25 cellular contexts compared by ENCODE assay signal in genomic region chr17:52648995-52649394, GRCh38.
DNase-seq lines count a peak whose midpoint lies in the region; FAIRE-seq lines count a peak whose summit lies in the region.
"Had no signal": no experiment of that assay in that cellular context is flagged by ENCODE, and none has a peak within 500 bp of the region (broad histone marks: within the 10 kb centered on the region; RNA-seq: fewer than 3 reads in every experiment).

No MANE protein-coding gene starts in this region.

- FAIRE-seq in RCC 7860 (lab: Jason Lieb, UNC), result no peak
- FAIRE-seq: GM12878 had no signal

- DNase-seq in DMS53 (lab: John Stamatoyannopoulos, UW) (peak; percentile 97), M059J (ENCODE audit: low read depth) (peak; percentile 25), SHP77 treated with DMSO at 0.1 percent for 48 hours (lab: John Stamatoyannopoulos, UW) (peak; percentile 80), left kidney (ENCODE audit: low read depth, low spot score) (peak; percentile 81), hypothalamus (lab: John Stamatoyannopoulos, UW) (no peak), RCC 7860 (ENCODE audit: low spot score) (no peak), NK-92 (lab: John Stamatoyannopoulos, UW; ENCODE audit: unreplicated experiment) (no peak)
- DNase-seq: activated CD4-positive, alpha-beta T cell treated with anti-CD3 and anti-CD28 coated beads, Interleukin-2, amount 10 ng/mL, durations not matched to agents 7 days and 5 days; activated gamma-delta T cell treated with Interleukin-2 at 50 U/mL for 16 hours; activated T-cell treated with anti-CD3 and anti-CD28 coated beads, Interleukin-2, amount 50 U/mL, for 24 hours; C1 segment of cervical spinal cord; Calu3; central memory CD4-positive, alpha-beta T cell; dermis blood vessel endothelial cell; EL; HFFc6; MG63; naive B cell; NCI-H146; NCI-H748 treated with DMSO at 0.1 percent for 48 hours; OCI-M1; sigmoid colon; stimulated activated naive B cell treated with anti-CD40 and anti-IgM and Interleukin-4, amounts not matched to agents 10 μg/mL and 1 μg/mL and 100 μg/mL, for 72 hours; WERI-Rb-1 had no signal

Comparison
In these comparisons a context has a peak if more than half of its experiments do, and no peak if none do; other contexts are left out.
1. DNase-seq: peak in DMS53 (single experiment), M059J (single experiment), SHP77 treated with DMSO at 0.1 percent for 48 hours (single experiment) and left kidney (single experiment); none in hypothalamus (0 of 51), RCC 7860 (single experiment) and NK-92 (single experiment).